ENCODE assay signal across 16 cellular contexts in genomic region chr13:108306768-108307332, GRCh38. TPM values are rescaled to one million over a fixed set of nuclear protein-coding genes. Genes with fewer than 3 reads are reported as not detected.
DNase-seq lines count a peak whose midpoint lies in the region; ATAC-seq, FAIRE-seq and TF ChIP-seq lines count a peak whose summit lies in the region.
"Had no signal": no experiment of that assay in that cellular context is flagged by ENCODE, and none has a peak within 500 bp of the region (broad histone marks: within the 10 kb centered on the region; RNA-seq: fewer than 3 reads in every experiment).

No MANE protein-coding gene starts in this region.

- H3F3A ChIP-seq in PC-9 (ENCODE audit: insufficient read depth, low read depth) = no peaks in the 10 kb centered on the region

- H3K36me3 ChIP-seq in small intestine (ENCODE audit: control insufficient read depth in 2 of 2, insufficient read depth in 2 of 2, low read length in 2 of 2) (no peaks in the 10 kb centered on the region), PC-9 (ENCODE audit: low read depth) (no peaks in the 10 kb centered on the region)
- H3K36me3 ChIP-seq: BE2C, MG63 had no signal

- CTCF ChIA-PET in PC-9 (lab: Charles Lee) = no interaction called here

- intact Hi-C loops in PC-9 (cut with micrococcal nuclease; ENCODE audit: unreplicated experiment) = no loop called here

- no peaks in the 10 kb centered on the region for H3K9me2 ChIP-seq in PC-9 (ENCODE audit: insufficient read depth)

- TF ChIP-seq CTCF in PC-9 (conservative IDR thresholded peaks at IDR 0.05) = no peak

- ATAC-seq in T-helper 17 cell (peak; percentile 87), GM18511 (IDR thresholded peaks at IDR 0.05; ENCODE audit: unreplicated experiment) (no peak)
- peak; percentile 76 for ATAC-seq in effector memory CD8-positive, alpha-beta T cell (replicated peaks)

- no peaks in the 10 kb centered on the region for H3K27me3 ChIP-seq in small intestine (ENCODE audit: control insufficient read depth in 2 of 2, insufficient read depth in 2 of 2, low read length in 2 of 2)
- H3K27me3 ChIP-seq in PC-9 (ENCODE audit: insufficient read depth, low read depth) = no peaks in the 10 kb centered on the region
- H3K27me3 ChIP-seq: MG63 had no signal

- H3K36me3 Mint-ChIP-seq in T-helper 17 cell (ENCODE audit: low read depth) = no peaks in the 10 kb centered on the region
- H3K36me3 Mint-ChIP-seq in effector memory CD8-positive, alpha-beta T cell (ENCODE audit: insufficient read depth) = no peaks in the 10 kb centered on the region

- peaks cover 10% of the 10 kb centered on the region for H3K4me1 Mint-ChIP-seq in T-helper 17 cell
- H3K4me1 Mint-ChIP-seq in effector memory CD8-positive, alpha-beta T cell (ENCODE audit: low read depth in 2 of 2) = peaks cover 0 to under 1% of the 10 kb centered on the region in 2 donors
- H3K4me1 Mint-ChIP-seq: H9 had no signal

- no peak overlapping the region for H2AFZ ChIP-seq in PC-9

- H3K27me3 Mint-ChIP-seq in T-helper 17 cell = no peaks in the 10 kb centered on the region
- no peaks in the 10 kb centered on the region for H3K27me3 Mint-ChIP-seq in effector memory CD8-positive, alpha-beta T cell

- peak overlapping the region; percentile 81 for H3K27ac Mint-ChIP-seq in T-helper 17 cell
- peak overlapping the region in 1 of 2 donors; percentile 49 for H3K27ac Mint-ChIP-seq in effector memory CD8-positive, alpha-beta T cell
- H3K27ac Mint-ChIP-seq: H9 had no signal

- H3K9me3 Mint-ChIP-seq in effector memory CD8-positive, alpha-beta T cell = peaks cover 3 to 4% of the 10 kb centered on the region in 2 donors

- H3K4me2 ChIP-seq in PC-9 = no peak overlapping the region

- H3K79me2 ChIP-seq in PC-9 (ENCODE audit: low read depth) = no peaks in the 10 kb centered on the region

- POLR2A ChIA-PET in PC-9 (lab: Charles Lee; ENCODE audit: unreplicated experiment) = no interaction called here

- H4K20me1 ChIP-seq in PC-9 (ENCODE audit: insufficient read depth) = no peaks in the 10 kb centered on the region

- FAIRE-seq in small intestine (lab: Jason Lieb, UNC) = no peak
- FAIRE-seq: RCC 7860 had no signal

- H3K9me3 ChIP-seq in T-helper 17 cell (ENCODE audit: control insufficient read depth, low read length, poor library complexity, severe bottlenecking) = peaks cover 5% of the 10 kb centered on the region
- no peaks in the 10 kb centered on the region for H3K9me3 ChIP-seq in small intestine (ENCODE audit: control insufficient read depth, low read depth)
- peaks cover 2% of the 10 kb centered on the region; the same call in 1 of the 2 replicates for H3K9me3 ChIP-seq in PC-9 (ENCODE audit: insufficient read depth, low read depth)
- H3K9me3 ChIP-seq: BE2C, MG63 had no signal

- WGBS in small intestine, 3 donors = 42 to 47% (median 47%) methylated on average over 1 of the region's 1 CpG

- DNase-seq in COLO829 (ENCODE audit: low spot score) (peak; percentile 80), T-helper 17 cell (no peak), small intestine (peak; percentile 20), GF-D8 (lab: John Stamatoyannopoulos, UW) (no peak), PC-9 (no peak)
- DNase-seq in effector memory CD8-positive, alpha-beta T cell = no peak
- DNase-seq: BE2C, H9, MG63, NCI-H1105 treated with DMSO at 0.1 percent for 48 hours, NCI-H1930, NCI-H2171, NCI-H510A, SHP77 had no signal

- no TSS peak for BruUV-seq in PC-9 (replicated peaks; lab: Mats Ljungman, UMichigan)

- H3K27ac ChIP-seq in small intestine (ENCODE audit: low read depth in 1 of 2, low read length in 1 of 2) (no peak overlapping the region), PC-9 (no peak overlapping the region)

- no peak overlapping the region for H3K4me3 Mint-ChIP-seq in T-helper 17 cell
- H3K4me3 Mint-ChIP-seq in effector memory CD8-positive, alpha-beta T cell = no peak overlapping the region
- H3K4me3 Mint-ChIP-seq: H9 had no signal

- H3K4me1 ChIP-seq in small intestine (ENCODE audit: control insufficient read depth in 2 of 2, insufficient read depth in 1 of 2, low read depth in 1 of 2, low read length in 1 of 2) (no peaks in the 10 kb centered on the region), PC-9 (replicated peaks; ENCODE audit: insufficient read depth) (no peaks in the 10 kb centered on the region)
- H3K4me1 ChIP-seq: BE2C had no signal

- H3K4me3 ChIP-seq in small intestine (ENCODE audit: low read depth in 1 of 2, low read length in 2 of 2) (no peak overlapping the region), PC-9 (no peak overlapping the region)
- H3K4me3 ChIP-seq: MG63 had no signal

RNA-seq across cellular contexts. Expression of gene TNFSF13B, which starts 37.3 kb away (rescaled TPM):
- total RNA-seq in T-helper 17 cell = 10 to 100 TPM in 1 of 2 donors, 1 to 10 TPM in 1; 9.7 to 10.3 TPM
- 1 to 10 TPM; 3.1 to 6.9 (median 4.6) TPM for polyA plus RNA-seq in small intestine
- total RNA-seq in PC-9 (2021) = 2.0 and 4.4 TPM in 2 replicates

Comparison
In these comparisons a context has a peak if more than half of its experiments do, and no peak if none do; other contexts are left out.
1. DNase-seq: peak in COLO829 (single experiment) and small intestine (single experiment); none in T-helper 17 cell (0 of 3), effector memory CD8-positive, alpha-beta T cell (0 of 3), GF-D8 (single experiment) and PC-9 (0 of 2).